Comparison of ENCODE assay signal across 18 cellular contexts in genomic region chr2:202133556-202134245, GRCh38.
"Had no signal": no experiment of that assay in that cellular context is flagged by ENCODE, and none has a peak within 500 bp of the region (broad histone marks: within the 10 kb centered on the region; RNA-seq: fewer than 3 reads in every experiment).

No MANE protein-coding gene starts in this region.

- H3K4me3 Mint-ChIP-seq: activated B cell treated with CpG ODN at 0.5 μM for 24 hours; activated CD4-positive, alpha-beta memory T cell treated with anti-CD3 and anti-CD28 coated beads, Interleukin-2, amount 10 ng/mL, durations not matched to agents 7 days and 5 days; activated CD8-positive, alpha-beta memory T cell treated with anti-CD3 and anti-CD28 coated beads, Interleukin-2, amount 10 ng/mL, durations not matched to agents 7 days and 5 days; activated naive CD4-positive, alpha-beta T cell treated with anti-CD3 and anti-CD28 coated beads for 36 hours; activated naive CD8-positive, alpha-beta T cell treated with anti-CD3 and anti-CD28 coated beads, Interleukin-2, amount 50 U/mL, for 24 hours; natural killer cell treated with Interleukin-12 subunit alpha and Interleukin-12 subunit beta and Interleukin-15 and Interleukin-18, amount 100 ng/mL, for 72 hours; stimulated activated naive B cell treated with anti-CD40 and anti-IgM and Interleukin-4, amounts not matched to agents 10 μg/mL and 1 μg/mL and 100 μg/mL, for 72 hours had no signal

- H3K9me3 ChIP-seq: gastrocnemius medialis, thoracic aorta, upper lobe of right lung had no signal

- H3K27ac Mint-ChIP-seq: activated B cell treated with CpG ODN at 0.5 μM for 24 hours; activated CD4-positive, alpha-beta memory T cell treated with anti-CD3 and anti-CD28 coated beads, Interleukin-2, amount 10 ng/mL, durations not matched to agents 7 days and 5 days; activated CD8-positive, alpha-beta memory T cell treated with anti-CD3 and anti-CD28 coated beads, Interleukin-2, amount 10 ng/mL, durations not matched to agents 7 days and 5 days; activated naive CD4-positive, alpha-beta T cell treated with anti-CD3 and anti-CD28 coated beads for 36 hours; activated naive CD8-positive, alpha-beta T cell treated with anti-CD3 and anti-CD28 coated beads, Interleukin-2, amount 50 U/mL, for 24 hours; activated T-helper 2 cell treated with anti-CD3 and anti-CD28 coated beads, Interferon-gamma antibody, Interleukin-2, Interleukin-4, amounts not matched to agents 10 μg/mL and 5 μg/mL and 100 μg/mL, durations not matched to agents 14 hours and 24 hours and 36 hours; natural killer cell treated with Interleukin-12 subunit alpha and Interleukin-12 subunit beta and Interleukin-15 and Interleukin-18, amount 100 ng/mL, for 72 hours; stimulated activated naive B cell treated with anti-CD40 and anti-IgM and Interleukin-4, amounts not matched to agents 10 μg/mL and 1 μg/mL and 100 μg/mL, for 72 hours had no signal

- DNase-seq: activated B cell treated with CpG ODN at 0.5 μM for 24 hours; activated CD4-positive, alpha-beta memory T cell treated with anti-CD3 and anti-CD28 coated beads, Interleukin-2, amount 10 ng/mL, durations not matched to agents 7 days and 5 days; activated CD4-positive, alpha-beta T cell treated with anti-CD3 and anti-CD28 coated beads for 4 hours; activated CD8-positive, alpha-beta memory T cell treated with anti-CD3 and anti-CD28 coated beads, Interleukin-2, amount 10 ng/mL, durations not matched to agents 7 days and 5 days; activated naive CD4-positive, alpha-beta T cell treated with anti-CD3 and anti-CD28 coated beads for 36 hours; activated naive CD8-positive, alpha-beta T cell treated with anti-CD3 and anti-CD28 coated beads, Interleukin-2, amount 50 U/mL, for 24 hours; anterior cingulate cortex; cortex of kidney; gastrocnemius medialis; head of caudate nucleus; posterior cingulate gyrus; stimulated activated naive B cell treated with anti-CD40 and anti-IgM and Interleukin-4, amounts not matched to agents 10 μg/mL and 1 μg/mL and 100 μg/mL, for 72 hours; T-helper 9 cell; upper lobe of right lung had no signal

- H3K27me3 Mint-ChIP-seq: activated B cell treated with CpG ODN at 0.5 μM for 24 hours; activated CD4-positive, alpha-beta memory T cell treated with anti-CD3 and anti-CD28 coated beads, Interleukin-2, amount 10 ng/mL, durations not matched to agents 7 days and 5 days; activated CD8-positive, alpha-beta memory T cell treated with anti-CD3 and anti-CD28 coated beads, Interleukin-2, amount 10 ng/mL, durations not matched to agents 7 days and 5 days; stimulated activated naive B cell treated with anti-CD40 and anti-IgM and Interleukin-4, amounts not matched to agents 10 μg/mL and 1 μg/mL and 100 μg/mL, for 72 hours had no signal

- FAIRE-seq: endometrium had no signal

- H3K4me3 ChIP-seq: gastrocnemius medialis, thoracic aorta, upper lobe of right lung had no signal

- H3K4me1 Mint-ChIP-seq: activated B cell treated with CpG ODN at 0.5 μM for 24 hours; activated CD4-positive, alpha-beta memory T cell treated with anti-CD3 and anti-CD28 coated beads, Interleukin-2, amount 10 ng/mL, durations not matched to agents 7 days and 5 days; activated CD8-positive, alpha-beta memory T cell treated with anti-CD3 and anti-CD28 coated beads, Interleukin-2, amount 10 ng/mL, durations not matched to agents 7 days and 5 days; activated naive CD8-positive, alpha-beta T cell treated with anti-CD3 and anti-CD28 coated beads, Interleukin-2, amount 50 U/mL, for 24 hours; stimulated activated naive B cell treated with anti-CD40 and anti-IgM and Interleukin-4, amounts not matched to agents 10 μg/mL and 1 μg/mL and 100 μg/mL, for 72 hours had no signal

- H3K36me3 Mint-ChIP-seq: activated CD8-positive, alpha-beta memory T cell treated with anti-CD3 and anti-CD28 coated beads, Interleukin-2, amount 10 ng/mL, durations not matched to agents 7 days and 5 days; natural killer cell treated with Interleukin-12 subunit alpha and Interleukin-12 subunit beta and Interleukin-15 and Interleukin-18, amount 100 ng/mL, for 72 hours; stimulated activated naive B cell treated with anti-CD40 and anti-IgM and Interleukin-4, amounts not matched to agents 10 μg/mL and 1 μg/mL and 100 μg/mL, for 72 hours had no signal

- H3K27ac ChIP-seq: gastrocnemius medialis, thoracic aorta, upper lobe of right lung had no signal

- H3K9me3 Mint-ChIP-seq: activated B cell treated with CpG ODN at 0.5 μM for 24 hours; activated CD4-positive, alpha-beta memory T cell treated with anti-CD3 and anti-CD28 coated beads, Interleukin-2, amount 10 ng/mL, durations not matched to agents 7 days and 5 days; activated naive CD4-positive, alpha-beta T cell treated with anti-CD3 and anti-CD28 coated beads for 36 hours; activated naive CD8-positive, alpha-beta T cell treated with anti-CD3 and anti-CD28 coated beads, Interleukin-2, amount 50 U/mL, for 24 hours; activated T-helper 2 cell treated with anti-CD3 and anti-CD28 coated beads, Interferon-gamma antibody, Interleukin-2, Interleukin-4, amounts not matched to agents 10 μg/mL and 5 μg/mL and 100 μg/mL, durations not matched to agents 14 hours and 24 hours and 36 hours; natural killer cell treated with Interleukin-12 subunit alpha and Interleukin-12 subunit beta and Interleukin-15 and Interleukin-18, amount 100 ng/mL, for 72 hours; stimulated activated naive B cell treated with anti-CD40 and anti-IgM and Interleukin-4, amounts not matched to agents 10 μg/mL and 1 μg/mL and 100 μg/mL, for 72 hours had no signal

- H3K4me1 ChIP-seq: gastrocnemius medialis had no signal

- H3K27me3 ChIP-seq: gastrocnemius medialis, upper lobe of right lung had no signal

- ATAC-seq: activated CD8-positive, alpha-beta memory T cell treated with anti-CD3 and anti-CD28 coated beads, Interleukin-2, amount 10 ng/mL, durations not matched to agents 7 days and 5 days; activated naive CD8-positive, alpha-beta T cell treated with anti-CD3 and anti-CD28 coated beads, Interleukin-2, amount 50 U/mL, for 24 hours; gastrocnemius medialis; natural killer cell treated with Interleukin-12 subunit alpha and Interleukin-12 subunit beta and Interleukin-15 and Interleukin-18, amount 100 ng/mL, for 72 hours; stimulated activated naive B cell treated with anti-CD40 and anti-IgM and Interleukin-4, amounts not matched to agents 10 μg/mL and 1 μg/mL and 100 μg/mL, for 72 hours; upper lobe of right lung had no signal

- H3K36me3 ChIP-seq: gastrocnemius medialis, thoracic aorta, upper lobe of right lung had no signal
